ENCODE assay signal across 17 cellular contexts in genomic region chr2:238700122-238700457, GRCh38.
DNase-seq lines count a peak whose midpoint lies in the region; ATAC-seq and TF ChIP-seq lines count a peak whose summit lies in the region.
"Had no signal": no experiment of that assay in that cellular context is flagged by ENCODE, and none has a peak within 500 bp of the region (broad histone marks: within the 10 kb centered on the region; RNA-seq: fewer than 3 reads in every experiment).

No MANE protein-coding gene starts in this region.

- TF ChIP-seq CTCF in esophagus muscularis mucosa (IDR thresholded peaks at IDR 0.05) (no peak), tibial artery (IDR thresholded peaks at IDR 0.05) (no peak)

- TF ChIP-seq POLR2A in esophagus muscularis mucosa (IDR thresholded peaks at IDR 0.05; ENCODE audit: low read depth): no peak

- peak; percentile 33 for DNase-seq in ELR (ENCODE audit: low read depth)
- peak; percentile 87 for DNase-seq in esophagus muscularis mucosa (ENCODE audit: extremely low spot score)
- DNase-seq in left lobe of liver (ENCODE audit: low spot score): peak; percentile 72
- peak; percentile 67 to 69 for DNase-seq in tibial artery
- DNase-seq in NCI-H2081 treated with DMSO at 0.1 percent for 48 hours (lab: John Stamatoyannopoulos, UW): no peak
- no peak for DNase-seq in SHP77 (lab: John Stamatoyannopoulos, UW)
- DNase-seq in CD4-positive, alpha-beta memory T cell: no peak
- DNase-seq: BE2C; HCEC 1CT; mammary epithelial cell; NCI-H1092 treated with DMSO at 0.1 percent for 48 hours; NCI-H2171 treated with DMSO at 0.1 percent for 48 hours; SIG-M5; stimulated activated CD4-positive, alpha-beta T cell treated with anti-CD3 and anti-CD28 coated beads, Interleukin-2, amount 100 ng/mL, for 48 hours; stimulated activated CD8-positive, alpha-beta memory T cell treated with anti-CD3 and anti-CD28 coated beads, Interleukin-4, amount 100 ng/mL, for 48 hours; testis had no signal

- peaks cover 2 to 3% of the 10 kb centered on the region in 2 donors for H3K27me3 Mint-ChIP-seq in CD4-positive, alpha-beta memory T cell

- H3K36me3 Mint-ChIP-seq in CD4-positive, alpha-beta memory T cell: no peaks in the 10 kb centered on the region

- H3K4me1 Mint-ChIP-seq in CD4-positive, alpha-beta memory T cell: no peaks in the 10 kb centered on the region

- H3K4me1 ChIP-seq in esophagus muscularis mucosa (peaks cover 18 to 25% (median 22%) of the 10 kb centered on the region in 4 donors), tibial artery (peaks cover 0 to 7% (median 0%) of the 10 kb centered on the region in 4 donors)
- no peaks in the 10 kb centered on the region for H3K4me1 ChIP-seq in CD4-positive, alpha-beta memory T cell (ENCODE audit: insufficient read depth, low read length)
- H3K4me1 ChIP-seq: BE2C, testis had no signal

- WGBS in esophagus muscularis mucosa: 78% methylated on average over 10 of the region's 11 CpGs

- H3K27ac ChIP-seq in esophagus muscularis mucosa (replicated peaks in 1 of 4) (no peak overlapping the region), tibial artery (no peak overlapping the region)
- H3K27ac ChIP-seq in CD4-positive, alpha-beta memory T cell (ENCODE audit: low read depth, low read length): no peak overlapping the region
- H3K27ac ChIP-seq: testis had no signal

- POLR2A ChIA-PET in CD4-positive, alpha-beta memory T cell (lab: Charles Lee; ENCODE audit: partially characterized antibody): no interaction called here

- H3K36me3 ChIP-seq in esophagus muscularis mucosa: no peaks in the 10 kb centered on the region
- H3K36me3 ChIP-seq in tibial artery: no peaks in the 10 kb centered on the region
- no peaks in the 10 kb centered on the region for H3K36me3 ChIP-seq in CD4-positive, alpha-beta memory T cell (ENCODE audit: insufficient read depth, low read length)
- H3K36me3 ChIP-seq: BE2C had no signal

- no peak overlapping the region for H3K27ac Mint-ChIP-seq in CD4-positive, alpha-beta memory T cell

- no peaks in the 10 kb centered on the region for H3K27me3 ChIP-seq in esophagus muscularis mucosa
- no peaks in the 10 kb centered on the region for H3K27me3 ChIP-seq in tibial artery
- no peaks in the 10 kb centered on the region for H3K27me3 ChIP-seq in CD4-positive, alpha-beta memory T cell (ENCODE audit: insufficient read depth, low read length)
- H3K27me3 ChIP-seq: BE2C, testis had no signal

- no peaks in the 10 kb centered on the region for H3K9me3 Mint-ChIP-seq in CD4-positive, alpha-beta memory T cell

- no peak overlapping the region for H3K4me3 Mint-ChIP-seq in CD4-positive, alpha-beta memory T cell

- intact Hi-C loops in esophagus muscularis mucosa (cut with DNase I) (no loop called here), tibial artery (cut with DNase I; ENCODE audit: low total_unique reads) (loop anchor here (5.0 kb wide), 1 partner anchor 1427 kb away; no protein-coding TSS in a partner anchor)
- intact Hi-C loops in CD4-positive, alpha-beta memory T cell (cut with micrococcal nuclease): no loop called here

- CTCF ChIA-PET in CD4-positive, alpha-beta memory T cell (lab: Charles Lee; ENCODE audit: partially characterized antibody): no interaction called here

- peak; percentile 67 for ATAC-seq in left lobe of liver
- ATAC-seq in GM18511 (IDR thresholded peaks at IDR 0.05; ENCODE audit: unreplicated experiment): no peak

- H3K4me3 ChIP-seq in esophagus muscularis mucosa: no peak overlapping the region
- H3K4me3 ChIP-seq in tibial artery: no peak overlapping the region
- no peak overlapping the region for H3K4me3 ChIP-seq in CD4-positive, alpha-beta memory T cell (ENCODE audit: low read length in 2 of 2)
- H3K4me3 ChIP-seq: testis had no signal

- no peak for TF ChIP-seq EP300 in esophagus muscularis mucosa (IDR thresholded peaks at IDR 0.05)

- H3K9me3 ChIP-seq in esophagus muscularis mucosa (no peaks in the 10 kb centered on the region), tibial artery (no peaks in the 10 kb centered on the region)
- no peaks in the 10 kb centered on the region for H3K9me3 ChIP-seq in CD4-positive, alpha-beta memory T cell (ENCODE audit: control insufficient read depth in 1 of 2, low read length in 2 of 2)
- H3K9me3 ChIP-seq: BE2C, testis had no signal

Comparison
In these comparisons a context has a peak if more than half of its experiments do, and no peak if none do; other contexts are left out.
1. DNase-seq: peak in ELR (single experiment), esophagus muscularis mucosa (single experiment), left lobe of liver (single experiment) and tibial artery (2 of 2); none in NCI-H2081 treated with DMSO at 0.1 percent for 48 hours (single experiment), SHP77 (0 of 2) and CD4-positive, alpha-beta memory T cell (0 of 5).